Comparison of ENCODE assay signal across 8 cellular contexts in the genomic region with DNA sequence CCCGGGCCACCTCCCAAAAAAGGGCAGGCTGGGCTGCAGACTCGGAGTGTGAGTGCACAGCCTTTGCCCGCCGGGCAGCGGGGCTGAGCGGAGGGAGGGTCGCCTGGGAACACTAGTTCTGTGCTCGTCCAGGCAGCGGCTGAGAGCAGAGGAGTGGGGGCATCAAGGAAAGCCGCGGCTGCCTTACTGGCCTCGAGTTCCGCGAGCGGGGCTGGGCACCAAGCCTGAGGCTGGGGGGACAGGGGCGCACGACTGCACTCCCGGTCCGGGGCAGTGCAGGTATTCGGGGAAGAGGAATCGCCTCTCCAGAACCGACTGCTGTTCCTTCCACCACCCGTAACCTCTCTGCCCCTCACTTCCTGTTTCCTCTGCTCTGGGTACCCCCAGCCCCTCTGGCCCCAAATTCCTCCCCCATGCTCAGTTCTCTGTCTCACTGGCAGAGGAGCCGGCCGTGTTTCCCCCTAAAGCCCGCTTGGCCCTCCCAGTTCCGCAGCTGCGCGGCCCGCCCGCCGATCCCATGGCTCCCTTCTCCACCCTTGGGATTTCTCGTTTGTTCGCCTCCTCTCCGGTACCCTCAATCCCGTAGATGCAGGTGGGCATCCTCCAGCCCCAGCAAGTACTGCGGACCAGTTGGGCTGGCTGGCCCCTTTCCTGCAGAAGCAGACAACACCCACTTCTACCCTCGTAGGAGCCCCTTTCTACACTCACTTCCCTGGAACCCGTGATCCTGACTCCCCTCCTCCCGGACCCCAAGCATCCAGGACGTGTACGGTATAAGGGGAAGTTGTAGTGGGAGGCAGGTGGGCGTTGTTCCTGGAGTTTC.
DNase-seq lines count a peak whose midpoint lies in the region; ATAC-seq and TF ChIP-seq lines count a peak whose summit lies in the region.

No MANE protein-coding gene starts in this region.

- H3K9me3 Mint-ChIP-seq in stimulated activated memory B cell treated with anti-CD40 and anti-IgM and Interleukin-4, amounts not matched to agents 10 μg/mL and 1 μg/mL and 100 μg/mL, for 72 hours: no peaks in the 10 kb centered on the region

- TF ChIP-seq CTCF in HEK293 (tag by site-specific recombination; IDR thresholded peaks at IDR 0.05) (no peak), astrocyte of the cerebellum (IDR thresholded peaks at IDR 0.05; ENCODE audit: low read depth, low read length, missing control alignments) (no peak)

- no peak overlapping the region for H3K9ac ChIP-seq in iPS-18a (ENCODE audit: low read length)

- H3K4me1 Mint-ChIP-seq in stimulated activated memory B cell treated with anti-CD40 and anti-IgM and Interleukin-4, amounts not matched to agents 10 μg/mL and 1 μg/mL and 100 μg/mL, for 72 hours: peaks cover 39% of the 10 kb centered on the region

- peak overlapping the region; percentile 38 for H3K4me3 ChIP-seq in HEK293 (ENCODE audit: low read depth, low read length)
- H3K4me3 ChIP-seq in astrocyte of the cerebellum (ENCODE audit: low read depth, low read length): peak overlapping the region; percentile 50
- H3K4me3 ChIP-seq in iPS-18a (ENCODE audit: low read length): peak overlapping the region; percentile 56

- peaks cover 64% of the 10 kb centered on the region for H3K27me3 Mint-ChIP-seq in stimulated activated memory B cell treated with anti-CD40 and anti-IgM and Interleukin-4, amounts not matched to agents 10 μg/mL and 1 μg/mL and 100 μg/mL, for 72 hours

- peak; percentile 52 for ATAC-seq in stimulated activated memory B cell treated with anti-CD40 and anti-IgM and Interleukin-4, amounts not matched to agents 10 μg/mL and 1 μg/mL and 100 μg/mL, for 72 hours
- no peak for ATAC-seq in HG03045 (IDR thresholded peaks at IDR 0.05; ENCODE audit: unreplicated experiment)
- no peak for ATAC-seq in GM21528 (IDR thresholded peaks at IDR 0.05; ENCODE audit: low FRiP score, unreplicated experiment)

- CTCF ChIA-PET in HEK293 (lab: Yijun Ruan, JAX): interaction anchor here (0.6 to 1.5 kb wide), 3 partner anchors 27 to 213 kb away, joined by 3 to 5 read pairs (median 4); no protein-coding TSS in a partner anchor

- peaks cover 38% of the 10 kb centered on the region for H3K36me3 Mint-ChIP-seq in stimulated activated memory B cell treated with anti-CD40 and anti-IgM and Interleukin-4, amounts not matched to agents 10 μg/mL and 1 μg/mL and 100 μg/mL, for 72 hours

- H3K27me3 ChIP-seq in iPS-18a (ENCODE audit: control insufficient read depth, insufficient read depth, low read length): peaks cover 77% of the 10 kb centered on the region

- in situ Hi-C loops in astrocyte of the cerebellum (cut with HindIII; ENCODE audit: low sequenced_read_pairs): no loop called here

- POLR2A ChIA-PET in HEK293 (lab: Yijun Ruan, JAX): interaction anchor here (0.9 to 2.0 kb wide), 5 partner anchors 13 to 242 kb away, joined by 3 to 10 read pairs (median 4); a partner anchor contains a TSS

- DNase-seq in AG20443 (ENCODE audit: low spot score) (peak; percentile 59), astrocyte of the cerebellum (ENCODE audit: low read depth) (no peak), foreskin melanocyte (no peak)

- H3K27ac Mint-ChIP-seq in stimulated activated memory B cell treated with anti-CD40 and anti-IgM and Interleukin-4, amounts not matched to agents 10 μg/mL and 1 μg/mL and 100 μg/mL, for 72 hours: peak overlapping the region; percentile 19

- peaks cover 8% of the 10 kb centered on the region for H3K4me1 ChIP-seq in HEK293 (ENCODE audit: control insufficient read depth, insufficient read depth, low read length)
- peaks cover 9% of the 10 kb centered on the region for H3K4me1 ChIP-seq in iPS-18a (ENCODE audit: control insufficient read depth, low read depth, low read length)

- peaks cover 11 to 26% of the 10 kb centered on the region in 2 experiments; a peak in 2 of 3 replicates for H3K36me3 ChIP-seq in HEK293 (ENCODE audit: control insufficient read depth in 2 of 2, insufficient read depth in 1 of 2, low read length in 2 of 2)
- H3K36me3 ChIP-seq in iPS-18a (ENCODE audit: control insufficient read depth, low read depth, low read length): peaks cover 9% of the 10 kb centered on the region

- H3K4me3 Mint-ChIP-seq in stimulated activated memory B cell treated with anti-CD40 and anti-IgM and Interleukin-4, amounts not matched to agents 10 μg/mL and 1 μg/mL and 100 μg/mL, for 72 hours: peak overlapping the region; percentile 76

- H3K27ac ChIP-seq in HEK293 (ENCODE audit: extremely low read depth, low read depth, low read length) (no peak overlapping the region), iPS-18a (ENCODE audit: low read length) (no peak overlapping the region)

- H3K9me3 ChIP-seq in HEK293 (ENCODE audit: control insufficient read depth, insufficient read depth, low read depth, low read length) (no peaks in the 10 kb centered on the region), iPS-18a (ENCODE audit: control insufficient read depth, low read depth, low read length) (no peaks in the 10 kb centered on the region)

TF ChIP-seq in HEK293, 187 proteins besides CTCF, POLR2A, EP300 and RAD21 (continues in another document):
- TF ChIP-seq, protein P1, sequence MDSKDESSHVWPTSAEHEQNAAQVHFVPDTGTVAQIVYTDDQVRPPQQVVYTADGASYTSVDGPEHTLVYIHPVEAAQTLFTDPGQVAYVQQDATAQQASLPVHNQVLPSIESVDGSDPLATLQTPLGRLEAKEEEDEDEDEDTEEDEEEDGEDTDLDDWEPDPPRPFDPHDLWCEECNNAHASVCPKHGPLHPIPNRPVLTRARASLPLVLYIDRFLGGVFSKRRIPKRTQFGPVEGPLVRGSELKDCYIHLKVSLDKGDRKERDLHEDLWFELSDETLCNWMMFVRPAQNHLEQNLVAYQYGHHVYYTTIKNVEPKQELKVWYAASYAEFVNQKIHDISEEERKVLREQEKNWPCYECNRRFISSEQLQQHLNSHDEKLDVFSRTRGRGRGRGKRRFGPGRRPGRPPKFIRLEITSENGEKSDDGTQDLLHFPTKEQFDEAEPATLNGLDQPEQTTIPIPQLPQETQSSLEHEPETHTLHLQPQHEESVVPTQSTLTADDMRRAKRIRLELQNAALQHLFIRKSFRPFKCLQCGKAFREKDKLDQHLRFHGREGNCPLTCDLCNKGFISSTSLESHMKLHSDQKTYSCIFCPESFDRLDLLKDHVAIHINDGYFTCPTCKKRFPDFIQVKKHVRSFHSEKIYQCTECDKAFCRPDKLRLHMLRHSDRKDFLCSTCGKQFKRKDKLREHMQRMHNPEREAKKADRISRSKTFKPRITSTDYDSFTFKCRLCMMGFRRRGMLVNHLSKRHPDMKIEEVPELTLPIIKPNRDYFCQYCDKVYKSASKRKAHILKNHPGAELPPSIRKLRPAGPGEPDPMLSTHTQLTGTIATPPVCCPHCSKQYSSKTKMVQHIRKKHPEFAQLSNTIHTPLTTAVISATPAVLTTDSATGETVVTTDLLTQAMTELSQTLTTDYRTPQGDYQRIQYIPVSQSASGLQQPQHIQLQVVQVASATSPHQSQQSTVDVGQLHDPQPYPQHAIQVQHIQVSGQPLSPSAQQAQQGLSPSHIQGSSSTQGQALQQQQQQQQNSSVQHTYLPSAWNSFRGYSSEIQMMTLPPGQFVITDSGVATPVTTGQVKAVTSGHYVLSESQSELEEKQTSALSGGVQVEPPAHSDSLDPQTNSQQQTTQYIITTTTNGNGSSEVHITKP (tag by site-specific recombination; IDR thresholded peaks at IDR 0.05): peak; percentile 93
- TF ChIP-seq, protein P2, sequence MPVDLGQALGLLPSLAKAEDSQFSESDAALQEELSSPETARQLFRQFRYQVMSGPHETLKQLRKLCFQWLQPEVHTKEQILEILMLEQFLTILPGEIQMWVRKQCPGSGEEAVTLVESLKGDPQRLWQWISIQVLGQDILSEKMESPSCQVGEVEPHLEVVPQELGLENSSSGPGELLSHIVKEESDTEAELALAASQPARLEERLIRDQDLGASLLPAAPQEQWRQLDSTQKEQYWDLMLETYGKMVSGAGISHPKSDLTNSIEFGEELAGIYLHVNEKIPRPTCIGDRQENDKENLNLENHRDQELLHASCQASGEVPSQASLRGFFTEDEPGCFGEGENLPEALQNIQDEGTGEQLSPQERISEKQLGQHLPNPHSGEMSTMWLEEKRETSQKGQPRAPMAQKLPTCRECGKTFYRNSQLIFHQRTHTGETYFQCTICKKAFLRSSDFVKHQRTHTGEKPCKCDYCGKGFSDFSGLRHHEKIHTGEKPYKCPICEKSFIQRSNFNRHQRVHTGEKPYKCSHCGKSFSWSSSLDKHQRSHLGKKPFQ (tag by site-specific recombination; IDR thresholded peaks at IDR 0.05): no peak
- TF ChIP-seq ZSCAN30 (tag by site-specific recombination; IDR thresholded peaks at IDR 0.05): no peak
- TF ChIP-seq KLF8 (tag by site-specific recombination; IDR thresholded peaks at IDR 0.05): 0 out of 2 replicates have a peak, but pooled peaks have one; percentile 7
- no peak for TF ChIP-seq ZNF514 (tag by site-specific recombination; IDR thresholded peaks at IDR 0.05)
- peak; percentile 80 for TF ChIP-seq ZBTB8A (tag by site-specific recombination; IDR thresholded peaks at IDR 0.05)
- no peak for TF ChIP-seq ZNF548 (tag by site-specific recombination; IDR thresholded peaks at IDR 0.05)
- TF ChIP-seq GFI1B (tag by site-specific recombination; IDR thresholded peaks at IDR 0.05): no peak
- TF ChIP-seq, protein P3, sequence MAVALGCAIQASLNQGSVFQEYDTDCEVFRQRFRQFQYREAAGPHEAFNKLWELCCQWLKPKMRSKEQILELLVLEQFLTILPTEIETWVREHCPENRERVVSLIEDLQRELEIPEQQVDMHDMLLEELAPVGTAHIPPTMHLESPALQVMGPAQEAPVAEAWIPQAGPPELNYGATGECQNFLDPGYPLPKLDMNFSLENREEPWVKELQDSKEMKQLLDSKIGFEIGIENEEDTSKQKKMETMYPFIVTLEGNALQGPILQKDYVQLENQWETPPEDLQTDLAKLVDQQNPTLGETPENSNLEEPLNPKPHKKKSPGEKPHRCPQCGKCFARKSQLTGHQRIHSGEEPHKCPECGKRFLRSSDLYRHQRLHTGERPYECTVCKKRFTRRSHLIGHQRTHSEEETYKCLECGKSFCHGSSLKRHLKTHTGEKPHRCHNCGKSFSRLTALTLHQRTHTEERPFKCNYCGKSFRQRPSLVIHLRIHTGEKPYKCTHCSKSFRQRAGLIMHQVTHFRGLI (tag by site-specific recombination; IDR thresholded peaks at IDR 0.05): peak; percentile 34; the same call in 1 of the 2 replicates
- no peak for TF ChIP-seq ZNF768 (tag by site-specific recombination; IDR thresholded peaks at IDR 0.05)
- no peak for TF ChIP-seq ZNF549 (tag by site-specific recombination; IDR thresholded peaks at IDR 0.05)
- peak; percentile 62 for TF ChIP-seq ZNF600 (tag by site-specific recombination; IDR thresholded peaks at IDR 0.05)
- TF ChIP-seq ZBTB20 (tag by site-specific recombination; IDR thresholded peaks at IDR 0.05): peak; percentile 87
- no peak for TF ChIP-seq ZNF830 (tag by site-specific recombination; IDR thresholded peaks at IDR 0.05; ENCODE audit: low read depth)
- TF ChIP-seq ZNF792 (tag by site-specific recombination; IDR thresholded peaks at IDR 0.05): no peak
- TF ChIP-seq ZBTB21 (tag by site-specific recombination; IDR thresholded peaks at IDR 0.05): no peak
